ENCODE assay signal across 26 cellular contexts in the genomic region with DNA sequence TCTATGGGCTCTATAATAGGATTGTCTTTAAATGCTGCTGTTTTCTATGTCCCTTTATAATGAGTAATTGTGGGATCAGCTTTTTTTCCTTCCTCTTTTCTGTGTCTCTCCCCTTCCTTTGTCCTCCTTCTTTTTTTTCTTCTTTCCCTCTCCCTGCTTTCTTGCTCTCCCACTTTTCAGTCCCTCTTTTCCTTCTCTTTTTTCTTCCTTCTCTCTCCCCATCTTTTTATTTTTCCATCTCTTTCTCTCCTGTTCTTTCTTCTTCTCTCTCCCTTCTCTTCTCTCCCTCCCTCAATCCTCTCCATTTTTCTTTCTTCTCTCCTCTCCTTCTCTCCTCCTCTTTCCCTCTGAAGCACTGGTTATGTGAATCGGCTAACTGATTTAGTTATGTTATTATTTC.
DNase-seq lines count a peak whose midpoint lies in the region; ATAC-seq, FAIRE-seq and TF ChIP-seq lines count a peak whose summit lies in the region.
"Had no signal": no experiment of that assay in that cellular context is flagged by ENCODE, and none has a peak within 500 bp of the region (broad histone marks: within the 10 kb centered on the region; RNA-seq: fewer than 3 reads in every experiment).

No MANE protein-coding gene starts in this region.

- H3K9me1 ChIP-seq in K562 (ENCODE audit: control insufficient read depth, insufficient read depth, low read length): no peaks in the 10 kb centered on the region

- H3K9me3 ChIP-seq in K562 (replicated peaks; ENCODE audit: control insufficient read depth, insufficient read depth, low read depth, low read length) (no peaks in the 10 kb centered on the region), H9 (ENCODE audit: control insufficient read depth, low read depth, low read length) (no peaks in the 10 kb centered on the region)
- H3K9me3 ChIP-seq: BE2C, BLaER1 had no signal

- no peak overlapping the region for H2BK12ac ChIP-seq in H9 (ENCODE audit: insufficient read length, low read depth, low read length)

- POLR2A ChIA-PET in K562 (lab: Yijun Ruan, JAX): interaction anchor here (0.5 to 1.3 kb wide), 3 partner anchors 10 to 68 kb away, joined by 3 read pairs; no protein-coding TSS in a partner anchor

- no TSS peak for BruUV-seq in K562 (replicated peaks; lab: Mats Ljungman, UMichigan)

- H3K79me1 ChIP-seq in H9 (ENCODE audit: insufficient read depth, low read depth, low read length, poor library complexity, severe bottlenecking): no peaks in the 10 kb centered on the region

- TF ChIP-seq EP300 in K562 (IDR thresholded peaks at IDR 0.05; ENCODE audit: low read length): no peak

- H3K4me2 ChIP-seq in K562 (ENCODE audit: insufficient read depth, low read length) (no peak overlapping the region), H9 (ENCODE audit: insufficient read depth, insufficient read length, low read length) (no peak overlapping the region)
- H3K4me2 ChIP-seq: BLaER1 had no signal

- H2BK15ac ChIP-seq in H9 (ENCODE audit: low read depth, low read length): no peak overlapping the region

- no peak overlapping the region for H2AK5ac ChIP-seq in H9 (ENCODE audit: insufficient read length, low read length)

- no peak overlapping the region for H3K4me3 ChIP-seq in K562
- H3K4me3 ChIP-seq: BLaER1, GM12878 had no signal

- no peaks in the 10 kb centered on the region for H3K23me2 ChIP-seq in H9 (ENCODE audit: insufficient read length, low read depth, low read length, poor library complexity, severe bottlenecking)

- intact Hi-C loops in K562 (cut with micrococcal nuclease): no loop called here

- H3K4me1 ChIP-seq in K562 (replicated peaks in 1 of 2; ENCODE audit: control insufficient read depth in 2 of 2, insufficient read depth in 2 of 2, low read length in 2 of 2): no peaks in the 10 kb centered on the region; a peak in 1 of 5 replicates
- H3K4me1 ChIP-seq in H9 (ENCODE audit: insufficient read depth, low read length): no peaks in the 10 kb centered on the region
- H3K4me1 ChIP-seq: BE2C, BLaER1 had no signal

- no peak overlapping the region for H3K4me3 Mint-ChIP-seq in stimulated activated naive CD8-positive, alpha-beta T cell treated with anti-CD3 and anti-CD28 coated beads, Interleukin-15, Interleukin-2, amounts not matched to agents 100 ng/mL and 50 ng/mL, for 24 hours
- H3K4me3 Mint-ChIP-seq in activated naive CD8-positive, alpha-beta T cell treated with anti-CD3 and anti-CD28 coated beads, Interleukin-2, amount 50 U/mL, for 24 hours: no peak overlapping the region
- H3K4me3 Mint-ChIP-seq in H9: no peak overlapping the region
- H3K4me3 Mint-ChIP-seq: CD14-positive monocyte; CD4-positive, alpha-beta memory T cell; CD4-positive, CD25-positive, alpha-beta regulatory T cell; CD8-positive, alpha-beta memory T cell had no signal

- H3K27me3 ChIP-seq in K562 (ENCODE audit: control insufficient read depth in 2 of 2, insufficient read depth in 2 of 2, low read length in 2 of 2) (peaks cover 10 to 17% of the 10 kb centered on the region in 2 experiments; a peak in 3 of 5 replicates), H9 (ENCODE audit: insufficient read depth, low read length) (no peaks in the 10 kb centered on the region)
- H3K27me3 ChIP-seq: BE2C, BLaER1 had no signal

- H3K4ac ChIP-seq in H9 (ENCODE audit: low read depth, low read length): no peak overlapping the region

- no peaks in the 10 kb centered on the region for H3K36me3 ChIP-seq in K562 (ENCODE audit: control insufficient read depth, insufficient read depth, low read length)
- H3K36me3 ChIP-seq: BE2C, BLaER1 had no signal

- no peak for FAIRE-seq in K562 (lab: Jason Lieb, UNC)
- FAIRE-seq: A204.1, GM12878, GM12892, GM18507 had no signal

- no peak overlapping the region for H3T11ph ChIP-seq in H9 (ENCODE audit: low read length)

- no peaks in the 10 kb centered on the region for H3K4me1 Mint-ChIP-seq in stimulated activated naive CD8-positive, alpha-beta T cell treated with anti-CD3 and anti-CD28 coated beads, Interleukin-15, Interleukin-2, amounts not matched to agents 100 ng/mL and 50 ng/mL, for 24 hours (ENCODE audit: low read depth)
- no peaks in the 10 kb centered on the region for H3K4me1 Mint-ChIP-seq in activated naive CD8-positive, alpha-beta T cell treated with anti-CD3 and anti-CD28 coated beads, Interleukin-2, amount 50 U/mL, for 24 hours
- no peaks in the 10 kb centered on the region for H3K4me1 Mint-ChIP-seq in H9
- H3K4me1 Mint-ChIP-seq: CD14-positive monocyte; CD4-positive, alpha-beta memory T cell; CD4-positive, CD25-positive, alpha-beta regulatory T cell; CD8-positive, alpha-beta memory T cell had no signal

- TF ChIP-seq RAD21 in K562 (CRISPR knock-in tag; conservative IDR thresholded peaks at IDR 0.05 in 1 of 2, IDR thresholded peaks at IDR 0.05 in 1 of 2): no peak

- no peaks in the 10 kb centered on the region for H3K36me3 Mint-ChIP-seq in stimulated activated naive CD8-positive, alpha-beta T cell treated with anti-CD3 and anti-CD28 coated beads, Interleukin-15, Interleukin-2, amounts not matched to agents 100 ng/mL and 50 ng/mL, for 24 hours (ENCODE audit: low read depth)
- H3K36me3 Mint-ChIP-seq in activated naive CD8-positive, alpha-beta T cell treated with anti-CD3 and anti-CD28 coated beads, Interleukin-2, amount 50 U/mL, for 24 hours (ENCODE audit: low read depth): no peaks in the 10 kb centered on the region
- no peaks in the 10 kb centered on the region for H3K36me3 Mint-ChIP-seq in H9 (ENCODE audit: insufficient read depth in 1 of 3, low read depth in 3 of 3)
- H3K36me3 Mint-ChIP-seq: CD4-positive, alpha-beta memory T cell; CD4-positive, CD25-positive, alpha-beta regulatory T cell; CD8-positive, alpha-beta memory T cell had no signal

- H3K18ac ChIP-seq in H9 (ENCODE audit: insufficient read length, low read depth, low read length): no peak overlapping the region

- no peak for DNase-seq in stimulated activated naive CD8-positive, alpha-beta T cell treated with anti-CD3 and anti-CD28 coated beads, Interleukin-15, Interleukin-2, amounts not matched to agents 100 U/mL and 50 U/mL, for 24 hours
- no peak for DNase-seq in K562 (ENCODE audit: extremely low read depth in 1 of 4, low spot score in 3 of 4)
- DNase-seq in activated naive CD8-positive, alpha-beta T cell treated with anti-CD3 and anti-CD28 coated beads, Interleukin-2, amount 50 U/mL, for 24 hours: no peak
- DNase-seq in H9: no peak
- DNase-seq: 8988T; ACHN; BE2C; C1 segment of cervical spinal cord; CD4-positive, alpha-beta memory T cell; CD4-positive, CD25-positive, alpha-beta regulatory T cell; CD8-positive, alpha-beta memory T cell; COR-L47; DMS 273 treated with DMSO at 0.1 percent for 48 hours; DMS153; DMS53; DMS79; DND-41; EL; GDM1 had no signal

- no peaks in the 10 kb centered on the region for H3K9me3 Mint-ChIP-seq in stimulated activated naive CD8-positive, alpha-beta T cell treated with anti-CD3 and anti-CD28 coated beads, Interleukin-15, Interleukin-2, amounts not matched to agents 100 ng/mL and 50 ng/mL, for 24 hours
- no peaks in the 10 kb centered on the region for H3K9me3 Mint-ChIP-seq in activated naive CD8-positive, alpha-beta T cell treated with anti-CD3 and anti-CD28 coated beads, Interleukin-2, amount 50 U/mL, for 24 hours
- H3K9me3 Mint-ChIP-seq in H9: no peaks in the 10 kb centered on the region
- H3K9me3 Mint-ChIP-seq: CD14-positive monocyte; CD4-positive, alpha-beta memory T cell; CD4-positive, CD25-positive, alpha-beta regulatory T cell; CD8-positive, alpha-beta memory T cell had no signal

- no peak for TF ChIP-seq CTCF in K562 (IDR thresholded peaks at IDR 0.05 in 2 of 3, conservative IDR thresholded peaks at IDR 0.05 in 1 of 3; ENCODE audit: insufficient read depth in 2 of 3, low read depth in 1 of 3, low read length in 3 of 3)
- TF ChIP-seq CTCF in H9 (conservative IDR thresholded peaks at IDR 0.05): no peak

- peaks cover 14% of the 10 kb centered on the region for H3K27me3 Mint-ChIP-seq in stimulated activated naive CD8-positive, alpha-beta T cell treated with anti-CD3 and anti-CD28 coated beads, Interleukin-15, Interleukin-2, amounts not matched to agents 100 ng/mL and 50 ng/mL, for 24 hours
- H3K27me3 Mint-ChIP-seq in activated naive CD8-positive, alpha-beta T cell treated with anti-CD3 and anti-CD28 coated beads, Interleukin-2, amount 50 U/mL, for 24 hours: peaks cover 9% of the 10 kb centered on the region
- H3K27me3 Mint-ChIP-seq in H9 (ENCODE audit: low read depth): peaks cover 9% of the 10 kb centered on the region

- WGBS in K562 (ENCODE audit: insufficient coverage, low coverage, missing lambda C conversion rate): 0% methylated on average over 1 of the region's 1 CpG
- WGBS in H9 (ENCODE audit: extremely low coverage, insufficient read length, low lambda C conversion rate): no CpG with 5 or more reads among the region's 1 CpG

- no peak overlapping the region for H3K9ac ChIP-seq in K562 (ENCODE audit: insufficient read depth in 1 of 2, low read depth in 2 of 2, low read length in 2 of 2)
- H3K9ac ChIP-seq in H9 (ENCODE audit: extremely low read depth, insufficient read length, low read length): no peak overlapping the region
- H3K9ac ChIP-seq: BLaER1 had no signal

- peak overlapping the region; percentile 16 for H3K27ac Mint-ChIP-seq in stimulated activated naive CD8-positive, alpha-beta T cell treated with anti-CD3 and anti-CD28 coated beads, Interleukin-15, Interleukin-2, amounts not matched to agents 100 ng/mL and 50 ng/mL, for 24 hours
- H3K27ac Mint-ChIP-seq in activated naive CD8-positive, alpha-beta T cell treated with anti-CD3 and anti-CD28 coated beads, Interleukin-2, amount 50 U/mL, for 24 hours: no peak overlapping the region
- H3K27ac Mint-ChIP-seq in H9: no peak overlapping the region
- H3K27ac Mint-ChIP-seq: CD4-positive, alpha-beta memory T cell; CD8-positive, alpha-beta memory T cell had no signal

- H2AFZ ChIP-seq in K562 (ENCODE audit: low read depth, low read length): no peak overlapping the region
- H2AFZ ChIP-seq in H9 (ENCODE audit: low read length): no peak overlapping the region

- H3K23ac ChIP-seq in H9 (ENCODE audit: insufficient read length, low read depth, low read length): no peak overlapping the region

- H3K56ac ChIP-seq in H9 (ENCODE audit: insufficient read length, low read depth, low read length): no peak overlapping the region

- no peak overlapping the region for H2BK20ac ChIP-seq in H9 (ENCODE audit: low read depth, low read length, poor library complexity, severe bottlenecking)

- CTCF ChIA-PET in K562 (lab: Yijun Ruan, JAX; ENCODE audit: low intra/inter-chr PET ratio): no interaction called here

- no peak for TF ChIP-seq POLR2A in K562 (conservative IDR thresholded peaks at IDR 0.05)

- H4K91ac ChIP-seq in H9 (ENCODE audit: insufficient read length, low read depth, low read length): no peak overlapping the region

- no peak overlapping the region for H4K5ac ChIP-seq in H9 (ENCODE audit: insufficient read length, low read depth, low read length)

- H2BK120ac ChIP-seq in H9 (ENCODE audit: low read depth, low read length, poor library complexity, severe bottlenecking): no peak overlapping the region

- H3K79me2 ChIP-seq in K562 (ENCODE audit: control insufficient read depth, insufficient read depth, low read length): no peaks in the 10 kb centered on the region
- no peaks in the 10 kb centered on the region for H3K79me2 ChIP-seq in H9 (ENCODE audit: insufficient read depth, low read length)

- ATAC-seq in stimulated activated naive CD8-positive, alpha-beta T cell treated with anti-CD3 and anti-CD28 coated beads, Interleukin-15, Interleukin-2, amounts not matched to agents 100 U/mL and 50 U/mL, for 24 hours: no peak
- ATAC-seq in K562: no peak
- no peak for ATAC-seq in activated naive CD8-positive, alpha-beta T cell treated with anti-CD3 and anti-CD28 coated beads, Interleukin-2, amount 50 U/mL, for 24 hours
- ATAC-seq: GM12878 had no signal

- no peak overlapping the region for H2BK5ac ChIP-seq in H9 (ENCODE audit: insufficient read length, low read length)

- in situ Hi-C loops in K562 (cut with MboI): no loop called here

- H3K14ac ChIP-seq in H9 (ENCODE audit: insufficient read depth, low read length): no peak overlapping the region

- no peak overlapping the region for H4K8ac ChIP-seq in H9 (replicated peaks; ENCODE audit: insufficient read length, low read depth, low read length)

- H4K20me1 ChIP-seq in K562 (replicated peaks; ENCODE audit: control insufficient read depth, insufficient read depth, low read length) (no peaks in the 10 kb centered on the region), H9 (ENCODE audit: control insufficient read depth, insufficient read depth, insufficient read length) (no peaks in the 10 kb centered on the region)
- H4K20me1 ChIP-seq: BLaER1 had no signal

- H3K27ac ChIP-seq in K562 (ENCODE audit: extremely low read depth, low read depth, low read length) (no peak overlapping the region), H9 (ENCODE audit: insufficient read length, low read depth, low read length) (no peak overlapping the region)
- H3K27ac ChIP-seq: BLaER1 had no signal
